ENCODE assay signal across 2 cellular contexts in the genomic region with DNA sequence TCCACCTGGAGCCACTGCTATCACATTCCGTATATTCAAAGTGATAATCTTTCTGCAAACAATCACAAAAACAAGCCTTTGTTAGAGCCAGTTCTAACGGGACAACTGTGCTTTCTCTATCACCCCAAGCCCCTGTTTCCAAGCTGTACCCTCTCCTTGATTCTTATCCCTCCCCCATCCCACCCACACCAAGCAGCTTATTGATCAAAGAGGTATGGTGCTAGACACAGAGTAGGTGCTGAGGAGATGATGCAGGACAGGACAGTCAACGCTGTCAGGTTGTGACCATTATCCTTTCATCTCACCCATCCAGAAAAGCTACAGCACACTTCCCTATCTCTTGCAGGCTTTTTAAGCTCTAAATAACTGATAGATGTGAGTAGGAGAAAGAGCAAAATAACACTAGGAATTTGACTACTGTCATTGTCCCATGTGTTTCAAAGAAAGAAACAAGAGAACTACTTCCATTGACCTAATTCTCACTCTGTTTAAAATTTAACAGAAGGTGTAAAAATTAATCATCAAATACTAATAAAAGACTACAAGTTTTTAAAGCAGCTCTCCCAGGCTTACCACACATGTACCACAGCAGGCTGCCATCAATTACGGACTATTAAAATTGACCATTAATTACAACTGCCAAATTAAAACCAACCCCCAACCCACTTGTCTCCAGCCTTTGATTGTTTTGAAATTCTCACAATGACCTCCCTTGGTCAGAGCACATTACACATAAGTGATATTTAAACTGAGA.
TF ChIP-seq lines count a peak whose summit lies in the region.

No MANE protein-coding gene starts in this region.

TF ChIP-seq in GM23338, 12 proteins besides CTCF, POLR2A, EP300 and RAD21 (continues in another document):
- no peak for TF ChIP-seq ZNF462 (CRISPR knock-in tag; IDR thresholded peaks at IDR 0.05)
- no peak for TF ChIP-seq JUNB (IDR thresholded peaks at IDR 0.05; ENCODE audit: unreplicated experiment)
- no peak for TF ChIP-seq EZH2 (IDR thresholded peaks at IDR 0.05; ENCODE audit: low read depth, unreplicated experiment)
- TF ChIP-seq STAT1 (IDR thresholded peaks at IDR 0.05; ENCODE audit: unreplicated experiment): no peak
- no peak for TF ChIP-seq NANOG (IDR thresholded peaks at IDR 0.05; ENCODE audit: borderline replicate concordance)
- no peak for TF ChIP-seq EZH2phosphoT487 (IDR thresholded peaks at IDR 0.05; ENCODE audit: unreplicated experiment)
- TF ChIP-seq ZNF114 (CRISPR knock-in tag; IDR thresholded peaks at IDR 0.05): no peak
- TF ChIP-seq, protein P1, sequence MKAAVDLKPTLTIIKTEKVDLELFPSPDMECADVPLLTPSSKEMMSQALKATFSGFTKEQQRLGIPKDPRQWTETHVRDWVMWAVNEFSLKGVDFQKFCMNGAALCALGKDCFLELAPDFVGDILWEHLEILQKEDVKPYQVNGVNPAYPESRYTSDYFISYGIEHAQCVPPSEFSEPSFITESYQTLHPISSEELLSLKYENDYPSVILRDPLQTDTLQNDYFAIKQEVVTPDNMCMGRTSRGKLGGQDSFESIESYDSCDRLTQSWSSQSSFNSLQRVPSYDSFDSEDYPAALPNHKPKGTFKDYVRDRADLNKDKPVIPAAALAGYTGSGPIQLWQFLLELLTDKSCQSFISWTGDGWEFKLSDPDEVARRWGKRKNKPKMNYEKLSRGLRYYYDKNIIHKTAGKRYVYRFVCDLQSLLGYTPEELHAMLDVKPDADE (IDR thresholded peaks at IDR 0.05): no peak
- TF ChIP-seq CREB1 (CRISPR knock-in tag; IDR thresholded peaks at IDR 0.05; ENCODE audit: low read depth): no peak
- TF ChIP-seq ZNF331 (CRISPR knock-in tag; IDR thresholded peaks at IDR 0.05; ENCODE audit: low read depth): no peak
- TF ChIP-seq POLR2AphosphoS5 (IDR thresholded peaks at IDR 0.05; ENCODE audit: low read depth): no peak

TF ChIP-seq in HepG2, 621 proteins besides CTCF, POLR2A, EP300 and RAD21 (continued from another document):
- TF ChIP-seq, protein P2, sequence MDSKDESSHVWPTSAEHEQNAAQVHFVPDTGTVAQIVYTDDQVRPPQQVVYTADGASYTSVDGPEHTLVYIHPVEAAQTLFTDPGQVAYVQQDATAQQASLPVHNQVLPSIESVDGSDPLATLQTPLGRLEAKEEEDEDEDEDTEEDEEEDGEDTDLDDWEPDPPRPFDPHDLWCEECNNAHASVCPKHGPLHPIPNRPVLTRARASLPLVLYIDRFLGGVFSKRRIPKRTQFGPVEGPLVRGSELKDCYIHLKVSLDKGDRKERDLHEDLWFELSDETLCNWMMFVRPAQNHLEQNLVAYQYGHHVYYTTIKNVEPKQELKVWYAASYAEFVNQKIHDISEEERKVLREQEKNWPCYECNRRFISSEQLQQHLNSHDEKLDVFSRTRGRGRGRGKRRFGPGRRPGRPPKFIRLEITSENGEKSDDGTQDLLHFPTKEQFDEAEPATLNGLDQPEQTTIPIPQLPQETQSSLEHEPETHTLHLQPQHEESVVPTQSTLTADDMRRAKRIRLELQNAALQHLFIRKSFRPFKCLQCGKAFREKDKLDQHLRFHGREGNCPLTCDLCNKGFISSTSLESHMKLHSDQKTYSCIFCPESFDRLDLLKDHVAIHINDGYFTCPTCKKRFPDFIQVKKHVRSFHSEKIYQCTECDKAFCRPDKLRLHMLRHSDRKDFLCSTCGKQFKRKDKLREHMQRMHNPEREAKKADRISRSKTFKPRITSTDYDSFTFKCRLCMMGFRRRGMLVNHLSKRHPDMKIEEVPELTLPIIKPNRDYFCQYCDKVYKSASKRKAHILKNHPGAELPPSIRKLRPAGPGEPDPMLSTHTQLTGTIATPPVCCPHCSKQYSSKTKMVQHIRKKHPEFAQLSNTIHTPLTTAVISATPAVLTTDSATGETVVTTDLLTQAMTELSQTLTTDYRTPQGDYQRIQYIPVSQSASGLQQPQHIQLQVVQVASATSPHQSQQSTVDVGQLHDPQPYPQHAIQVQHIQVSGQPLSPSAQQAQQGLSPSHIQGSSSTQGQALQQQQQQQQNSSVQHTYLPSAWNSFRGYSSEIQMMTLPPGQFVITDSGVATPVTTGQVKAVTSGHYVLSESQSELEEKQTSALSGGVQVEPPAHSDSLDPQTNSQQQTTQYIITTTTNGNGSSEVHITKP (CRISPR knock-in tag; IDR thresholded peaks at IDR 0.05; ENCODE audit: low read depth): no peak
- TF ChIP-seq REST (IDR thresholded peaks at IDR 0.05; ENCODE audit: borderline replicate concordance in 1 of 2, low read depth in 1 of 2, low read length in 2 of 2) (no peak), ZBTB14 (CRISPR knock-in tag; IDR thresholded peaks at IDR 0.05) (no peak), HOXD1 (CRISPR knock-in tag; IDR thresholded peaks at IDR 0.05) (no peak), SALL2 (CRISPR knock-in tag; IDR thresholded peaks at IDR 0.05) (no peak)
- TF ChIP-seq, protein P3, sequence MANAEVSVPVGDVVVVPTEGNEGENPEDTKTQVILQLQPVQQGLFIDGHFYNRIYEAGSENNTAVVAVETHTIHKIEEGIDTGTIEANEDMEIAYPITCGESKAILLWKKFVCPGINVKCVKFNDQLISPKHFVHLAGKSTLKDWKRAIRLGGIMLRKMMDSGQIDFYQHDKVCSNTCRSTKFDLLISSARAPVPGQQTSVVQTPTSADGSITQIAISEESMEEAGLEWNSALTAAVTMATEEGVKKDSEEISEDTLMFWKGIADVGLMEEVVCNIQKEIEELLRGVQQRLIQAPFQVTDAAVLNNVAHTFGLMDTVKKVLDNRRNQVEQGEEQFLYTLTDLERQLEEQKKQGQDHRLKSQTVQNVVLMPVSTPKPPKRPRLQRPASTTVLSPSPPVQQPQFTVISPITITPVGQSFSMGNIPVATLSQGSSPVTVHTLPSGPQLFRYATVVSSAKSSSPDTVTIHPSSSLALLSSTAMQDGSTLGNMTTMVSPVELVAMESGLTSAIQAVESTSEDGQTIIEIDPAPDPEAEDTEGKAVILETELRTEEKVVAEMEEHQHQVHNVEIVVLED (CRISPR knock-in tag; IDR thresholded peaks at IDR 0.05; ENCODE audit: borderline replicate concordance): no peak
